Comparison of ENCODE assay signal across 26 cellular contexts in the genomic region with DNA sequence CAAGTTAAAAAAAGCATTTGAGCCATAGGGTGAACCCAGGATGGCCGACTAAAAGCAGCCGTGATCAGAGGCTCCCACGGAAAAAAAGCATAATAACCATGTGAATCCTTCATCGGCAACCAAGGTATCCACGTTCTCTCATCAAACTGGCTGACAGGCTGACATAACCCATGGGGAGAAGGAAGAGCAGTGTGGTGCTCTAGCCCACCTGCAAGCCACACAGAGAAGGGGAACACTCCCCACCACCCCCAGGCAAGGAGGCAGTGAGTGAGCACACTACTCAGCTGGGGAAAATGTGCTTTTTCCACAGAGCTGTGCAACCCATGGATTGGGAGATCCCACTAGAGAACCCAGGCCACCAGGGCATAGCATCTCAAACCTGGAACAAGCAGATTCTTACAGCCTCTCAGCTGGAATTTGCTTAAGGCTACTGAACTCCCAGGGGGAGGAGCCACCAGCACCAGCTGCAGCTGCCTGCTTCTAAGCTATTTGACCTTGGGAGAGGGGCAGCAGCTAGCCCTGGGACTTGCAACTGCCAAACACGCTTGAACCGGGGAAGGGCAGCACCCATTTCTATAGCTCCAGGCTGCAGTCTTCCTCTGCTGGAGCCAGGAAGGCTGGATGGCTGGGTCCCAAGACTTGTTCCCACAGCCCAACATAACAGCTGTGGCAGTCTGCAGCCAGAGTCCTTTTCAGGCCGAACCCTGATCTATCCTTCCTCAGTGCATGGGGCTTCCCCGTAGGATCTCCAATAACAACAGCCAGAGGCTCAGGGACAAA.
DNase-seq lines count a peak whose midpoint lies in the region.
"Had no signal": no experiment of that assay in that cellular context is flagged by ENCODE, and none has a peak within 500 bp of the region (broad histone marks: within the 10 kb centered on the region; RNA-seq: fewer than 3 reads in every experiment).

No MANE protein-coding gene starts in this region.

- H3K9me3 ChIP-seq in SJCRH30 (replicated peaks) = no peaks in the 10 kb centered on the region

- no peaks in the 10 kb centered on the region for H3K27me3 ChIP-seq in H7 (ENCODE audit: control insufficient read depth, insufficient read depth, low read length)
- no peaks in the 10 kb centered on the region for H3K27me3 ChIP-seq in SJCRH30
- H3K27me3 ChIP-seq: gastroesophageal sphincter had no signal

- DNase-seq in H7 = peak; percentile 13
- DNase-seq in SJCRH30 = peak; percentile 18 to 32
- peak; percentile 51 for DNase-seq in iPS-NIHi11 (ENCODE audit: low spot score)
- DNase-seq in retina = peak; percentile 49
- DNase-seq in AG08396 (ENCODE audit: low spot score) = no peak
- no peak for DNase-seq in cerebellum (ENCODE audit: low spot score)
- no peak for DNase-seq in activated naive CD4-positive, alpha-beta T cell (lab: John Stamatoyannopoulos, UW)
- DNase-seq: activated CD4-positive, alpha-beta T cell treated with anti-CD3 and anti-CD28 coated beads for 48 hours; activated CD8-positive, alpha-beta memory T cell treated with anti-CD3 and anti-CD28 coated beads for 24 hours; activated T-cell treated with anti-CD3 and anti-CD28 coated beads for 4 hours; COR-L47; DND-41; GM23248; hypothalamus; NCI-H1092; NCI-H187; NCI-H2171; NK-92 treated with Interleukin-12 subunit alpha and Interleukin-12 subunit beta, amount 100 ng/mL, for 24 hours; psoas muscle; Right ventricle myocardium superior; stimulated activated CD4-positive, alpha-beta T cell treated with anti-CD3 and anti-CD28 coated beads, Interleukin-15, amount 100 ng/mL, for 24 hours; stimulated activated CD4-positive, alpha-beta T cell treated with anti-CD3 and anti-CD28 coated beads, Interleukin-4, amount 100 ng/mL, for 4 hours; SW 1271 had no signal

- H3K4me3 ChIP-seq in H7 (ENCODE audit: insufficient read depth, low read depth, low read length) (no peak overlapping the region), SJCRH30 (no peak overlapping the region)
- H3K4me3 ChIP-seq: gastroesophageal sphincter, GM23248, K562, psoas muscle had no signal

- no peak overlapping the region for H3K27ac ChIP-seq in SJCRH30
- H3K27ac ChIP-seq: C4-2B, gastroesophageal sphincter, GM23248, psoas muscle had no signal

- H3K36me3 ChIP-seq in H7 (replicated peaks; ENCODE audit: control insufficient read depth, insufficient read depth, low read length) (no peaks in the 10 kb centered on the region), SJCRH30 (no peaks in the 10 kb centered on the region)
- H3K36me3 ChIP-seq: gastroesophageal sphincter had no signal

- H3K4me1 ChIP-seq in SJCRH30 = no peaks in the 10 kb centered on the region
- H3K4me1 ChIP-seq: gastroesophageal sphincter, psoas muscle had no signal

Comparison
In these comparisons a context has a peak if more than half of its experiments do, and no peak if none do; other contexts are left out.
1. DNase-seq: peak in H7 (single experiment), SJCRH30 (2 of 2), iPS-NIHi11 (single experiment) and retina (single experiment); none in AG08396 (single experiment), cerebellum (single experiment) and activated naive CD4-positive, alpha-beta T cell (0 of 4).